In genomic region chr12:44184499-44185206, GRCh38 we compare ENCODE assay signal across 14 cellular contexts.
A peak's percentile ranks its signal among the peaks of the same experiment; 100 is the strongest.
DNase-seq lines count a peak whose midpoint lies in the region; ATAC-seq, FAIRE-seq and TF ChIP-seq lines count a peak whose summit lies in the region.
"Had no signal": no experiment of that assay in that cellular context is flagged by ENCODE, and none has a peak within 500 bp of the region (broad histone marks: within the 10 kb centered on the region; RNA-seq: fewer than 3 reads in every experiment).

No MANE protein-coding gene starts in this region.

- H3K9me3 ChIP-seq in testis: no peaks in the 10 kb centered on the region
- H3K9me3 ChIP-seq: BE2C had no signal

- H3K36me3 ChIP-seq in testis (ENCODE audit: low read depth, missing control alignments): no peaks in the 10 kb centered on the region
- H3K36me3 ChIP-seq: BE2C had no signal

- FAIRE-seq in RCC 7860 (lab: Jason Lieb, UNC): no peak
- FAIRE-seq: endothelial cell of umbilical vein had no signal

- DNase-seq in GM20000 (ENCODE audit: low spot score) (peak; percentile 25), testis (no peak), left ventricle myocardium superior (no peak), cardiac septum (ENCODE audit: low spot score) (no peak), RCC 7860 (ENCODE audit: low spot score) (no peak)
- DNase-seq: activated effector memory CD4-positive, alpha-beta T cell treated with Interleukin-2 at 50 U/mL for 16 hours; BE2C; H9; NCI-H2029 treated with DMSO at 0.1 percent for 48 hours; stimulated activated CD4-positive, alpha-beta T cell treated with anti-CD3 and anti-CD28 coated beads, Interleukin-12 subunit alpha, Interleukin-12 subunit beta, amount 100 ng/mL, for 4 hours had no signal

- TF ChIP-seq POLR2A in testis (IDR thresholded peaks at IDR 0.05): no peak

- ATAC-seq in GM18511 (IDR thresholded peaks at IDR 0.05; ENCODE audit: unreplicated experiment) (peak; percentile 88), HG02870 (IDR thresholded peaks at IDR 0.05; ENCODE audit: unreplicated experiment) (peak; percentile 87), HG03565 (IDR thresholded peaks at IDR 0.05; ENCODE audit: unreplicated experiment) (peak; percentile 90), left ventricle myocardium superior (no peak)

- intact Hi-C loops in testis (cut with DNase I; ENCODE audit: low total_unique reads): no loop called here
- intact Hi-C loops in left ventricle myocardium superior (cut with micrococcal nuclease): no loop called here
- intact Hi-C loops in cardiac septum (cut with DNase I): no loop called here

- no peaks in the 10 kb centered on the region for H3K4me1 ChIP-seq in testis
- H3K4me1 ChIP-seq: BE2C had no signal

- 92 to 93% methylated on average over 4 of the region's 4 CpGs for WGBS in testis, 2 donors

- no peaks in the 10 kb centered on the region for H3K27me3 ChIP-seq in testis
- H3K27me3 ChIP-seq: BE2C had no signal

- no peak overlapping the region for H3K4me3 ChIP-seq in testis

- H3K27ac ChIP-seq in testis: no peak overlapping the region

- TF ChIP-seq CTCF in GM20000 (IDR thresholded peaks at IDR 0.05; ENCODE audit: extremely low read depth, missing control alignments) (no peak), testis (IDR thresholded peaks at IDR 0.05) (no peak)
